Comparison of ENCODE assay signal across 8 cellular contexts in genomic region chr12:104219361-104219892, GRCh38. TPM values are rescaled to one million over a fixed set of nuclear protein-coding genes. Genes with fewer than 3 reads are reported as not detected.
DNase-seq lines count a peak whose midpoint lies in the region; ATAC-seq and TF ChIP-seq lines count a peak whose summit lies in the region.

No MANE protein-coding gene starts in this region.

- BruUV-seq in Panc1 (replicated peaks; lab: Mats Ljungman, UMichigan): no TSS peak

- no peaks in the 10 kb centered on the region for H3K36me3 Mint-ChIP-seq in nephron (ENCODE audit: low read depth)

- H3K27ac Mint-ChIP-seq in nephron: peak overlapping the region; percentile 49 to 56 (median 52)

- intact Hi-C loops in Panc1 (cut with micrococcal nuclease; ENCODE audit: unreplicated experiment): loop anchor here (2.0 kb wide), 1 partner anchor 67 kb away; no protein-coding TSS in a partner anchor

- CTCF ChIA-PET in Panc1 (lab: Charles Lee): interaction anchor here (0.6 kb wide), 1 partner anchor 109 kb away, joined by 4 read pairs; no protein-coding TSS in a partner anchor

- H3K4me3 ChIP-seq in Panc1 (ENCODE audit: low read depth in 2 of 2, low read length in 2 of 2): no peak overlapping the region

- ATAC-seq in Panc1: peak; percentile 82
- ATAC-seq in HG03139 (IDR thresholded peaks at IDR 0.05; ENCODE audit: unreplicated experiment): no peak

- H3K27me3 Mint-ChIP-seq in nephron (ENCODE audit: low read depth): peaks cover 16% of the 10 kb centered on the region

- H3K27me3 ChIP-seq in Panc1 (ENCODE audit: control insufficient read depth, insufficient read depth, low read length): no peaks in the 10 kb centered on the region

- H3K4me1 Mint-ChIP-seq in nephron: peaks cover 16% of the 10 kb centered on the region

- H3K9me3 ChIP-seq in Panc1 (ENCODE audit: control insufficient read depth, insufficient read depth, low read depth, low read length): no peaks in the 10 kb centered on the region

- no peaks in the 10 kb centered on the region for H3K9me3 Mint-ChIP-seq in nephron

- H3K36me3 ChIP-seq in Panc1 (ENCODE audit: control insufficient read depth, insufficient read depth, low read length): no peaks in the 10 kb centered on the region

- DNase-seq in NCI-H748 (lab: John Stamatoyannopoulos, UW; ENCODE audit: unreplicated experiment): peak; percentile 48
- no peak for DNase-seq in NCI-H748 treated with DMSO at 0.1 percent for 48 hours (lab: John Stamatoyannopoulos, UW)
- peak; percentile 82 for DNase-seq in Panc1 (ENCODE audit: low read depth, low spot score)
- DNase-seq in dermis blood vessel endothelial cell: peak; percentile 95
- no peak for DNase-seq in middle frontal gyrus (ENCODE audit: extremely low spot score, low spot score)
- no peak for DNase-seq in stimulated activated CD8-positive, alpha-beta memory T cell treated with anti-CD3 and anti-CD28 coated beads, Interleukin-4, amount 100 ng/mL, for 48 hours

- peak overlapping the region; percentile 99 for H3K27ac ChIP-seq in Panc1 (ENCODE audit: low read length)

- TF ChIP-seq CTCF in Panc1 (IDR thresholded peaks at IDR 0.05): no peak
- no peak for TF ChIP-seq CTCF in nephron (IDR thresholded peaks at IDR 0.05; ENCODE audit: unreplicated experiment in 3 of 3)

- H3K4me3 Mint-ChIP-seq in nephron: no peak overlapping the region

- peaks cover 67% of the 10 kb centered on the region for H3K4me1 ChIP-seq in Panc1 (ENCODE audit: control insufficient read depth, insufficient read depth, low read length)

- in situ Hi-C loops in Panc1 (cut with HindIII; ENCODE audit: low pct_unique_long_range_greater_than_20kb, low sequenced_read_pairs): no loop called here

- POLR2A ChIA-PET in Panc1 (lab: Charles Lee): interaction anchor here (0.7 to 2.0 kb wide), 9 partner anchors 30 to 357 kb away, joined by 3 to 20 read pairs (median 4); partner anchors contain the start of gene NFYB

RNA-seq across cellular contexts. Expression of gene TXNRD1, which starts 3.8 kb away (rescaled TPM):
- total RNA-seq in Panc1 (2021; ENCODE audit: unreplicated experiment) (348 TPM), dermis blood vessel endothelial cell (398 and 703 TPM in 2 replicates)
- polyA plus RNA-seq in Panc1 (2012; ENCODE audit: insufficient read length): 205 TPM

Comparison
In these comparisons a context has a peak if more than half of its experiments do, and no peak if none do; other contexts are left out.
1. DNase-seq: peak in NCI-H748 (single experiment), Panc1 (single experiment) and dermis blood vessel endothelial cell (single experiment); none in NCI-H748 treated with DMSO at 0.1 percent for 48 hours (single experiment), middle frontal gyrus (single experiment) and stimulated activated CD8-positive, alpha-beta memory T cell treated with anti-CD3 and anti-CD28 coated beads, Interleukin-4, amount 100 ng/mL, for 48 hours (single experiment).